Comparison of ENCODE assay signal across 18 cellular contexts in the genomic region with DNA sequence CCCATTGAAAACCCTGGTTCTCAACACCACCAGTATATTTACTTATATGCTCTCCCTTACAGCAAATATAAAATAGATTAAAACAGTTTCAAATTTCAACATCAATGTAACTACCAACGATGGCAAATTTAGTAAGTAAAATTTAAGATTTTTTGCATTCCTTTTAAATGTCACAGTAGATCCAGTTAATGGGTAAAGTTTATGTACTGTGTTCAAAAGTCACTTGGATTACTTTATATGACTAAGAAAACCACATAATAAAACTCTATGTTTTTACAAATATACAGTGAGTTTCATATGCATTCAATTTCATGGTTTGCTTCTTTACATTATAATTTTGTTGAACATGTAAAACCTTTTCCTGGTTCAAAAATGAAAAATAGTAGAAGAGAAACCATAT.
A peak's percentile ranks its signal among the peaks of the same experiment; 100 is the strongest.
DNase-seq lines count a peak whose midpoint lies in the region; ATAC-seq and TF ChIP-seq lines count a peak whose summit lies in the region.
"Had no signal": no experiment of that assay in that cellular context is flagged by ENCODE, and none has a peak within 500 bp of the region (broad histone marks: within the 10 kb centered on the region; RNA-seq: fewer than 3 reads in every experiment).

No MANE protein-coding gene starts in this region.

- 81% methylated on average over 1 of the region's 1 CpG for WGBS in hepatocyte (ENCODE audit: low lambda C conversion rate, missing lambda C conversion rate)

- peak overlapping the region; percentile 23 for H3K4me2 ChIP-seq in skeletal muscle satellite cell (ENCODE audit: low read length)
- no peak overlapping the region for H3K4me2 ChIP-seq in hepatocyte
- H3K4me2 ChIP-seq: BLaER1 had no signal

- H3K4me1 ChIP-seq in adipocyte (ENCODE audit: control insufficient read depth, insufficient read depth, low read length) = no peaks in the 10 kb centered on the region
- peaks cover 24% of the 10 kb centered on the region for H3K4me1 ChIP-seq in skeletal muscle satellite cell (ENCODE audit: control insufficient read depth, insufficient read depth, low read length)
- peaks cover under 1% of the 10 kb centered on the region for H3K4me1 ChIP-seq in hepatocyte (ENCODE audit: insufficient read depth)
- H3K4me1 ChIP-seq in left ventricle myocardium inferior = no peaks in the 10 kb centered on the region
- H3K4me1 ChIP-seq: BLaER1 had no signal

- H3K4me3 ChIP-seq in adipocyte (ENCODE audit: low read length) (no peak overlapping the region), skeletal muscle satellite cell (ENCODE audit: low read length) (no peak overlapping the region), hepatocyte (no peak overlapping the region), left ventricle myocardium inferior (no peak overlapping the region)
- H3K4me3 ChIP-seq: BLaER1, GM23248 had no signal

- no peaks in the 10 kb centered on the region for H3K9me2 ChIP-seq in hepatocyte (replicated peaks; ENCODE audit: insufficient read depth)

- no peak overlapping the region for H2AFZ ChIP-seq in hepatocyte
- H2AFZ ChIP-seq: GM23248 had no signal

- TF ChIP-seq CTCF in hepatocyte (IDR thresholded peaks at IDR 0.05; ENCODE audit: poor library complexity) = no peak
- TF ChIP-seq CTCF in left ventricle myocardium inferior (IDR thresholded peaks at IDR 0.05; ENCODE audit: borderline replicate concordance) = no peak

- no peaks in the 10 kb centered on the region for H4K20me1 ChIP-seq in hepatocyte (ENCODE audit: insufficient read depth, poor library complexity, severe bottlenecking)
- H4K20me1 ChIP-seq: BLaER1 had no signal

- H3K36me3 ChIP-seq in adipocyte (ENCODE audit: control insufficient read depth, insufficient read depth, low read length, severe bottlenecking) (no peaks in the 10 kb centered on the region), skeletal muscle satellite cell (ENCODE audit: insufficient read depth, low read length) (no peaks in the 10 kb centered on the region), hepatocyte (replicated peaks; ENCODE audit: insufficient read depth, low read depth) (no peaks in the 10 kb centered on the region), left ventricle myocardium inferior (no peaks in the 10 kb centered on the region)
- H3K36me3 ChIP-seq: BLaER1 had no signal

- H3K9ac ChIP-seq in adipocyte (ENCODE audit: low read length) = no peak overlapping the region
- H3K9ac ChIP-seq in skeletal muscle satellite cell (ENCODE audit: low read depth, low read length) = no peak overlapping the region
- H3K9ac ChIP-seq: BLaER1, GM23248 had no signal

- no peaks in the 10 kb centered on the region for H3K9me3 ChIP-seq in adipocyte (ENCODE audit: control insufficient read depth, low read length)
- no peaks in the 10 kb centered on the region for H3K9me3 ChIP-seq in skeletal muscle satellite cell (replicated peaks; ENCODE audit: low read length)
- H3K9me3 ChIP-seq in hepatocyte (ENCODE audit: low read depth) = no peaks in the 10 kb centered on the region
- no peaks in the 10 kb centered on the region for H3K9me3 ChIP-seq in left ventricle myocardium inferior (replicated peaks)
- H3K9me3 ChIP-seq: BLaER1 had no signal

- H3K79me2 ChIP-seq in hepatocyte = no peaks in the 10 kb centered on the region

- H3K27me3 ChIP-seq in adipocyte (replicated peaks; ENCODE audit: control insufficient read depth, insufficient read depth, low read length) (no peaks in the 10 kb centered on the region), skeletal muscle satellite cell (ENCODE audit: control insufficient read depth, insufficient read depth, low read length) (no peaks in the 10 kb centered on the region), hepatocyte (no peaks in the 10 kb centered on the region), left ventricle myocardium inferior (ENCODE audit: low read depth) (no peaks in the 10 kb centered on the region)
- H3K27me3 ChIP-seq: BLaER1 had no signal

- ATAC-seq in HG03520 (IDR thresholded peaks at IDR 0.05; ENCODE audit: unreplicated experiment) = no peak
- ATAC-seq: CD8-positive, alpha-beta T cell; HCT116 had no signal

- peak; percentile 18 for DNase-seq in HCEC 1CT
- peak; percentile 42 for DNase-seq in adipocyte (ENCODE audit: low read depth)
- DNase-seq in hepatocyte (ENCODE audit: low spot score) = no peak
- no peak for DNase-seq in left ventricle myocardium inferior
- DNase-seq: Caco-2; CD4-positive, CD25-positive, alpha-beta regulatory T cell; CD8-positive, alpha-beta T cell; DMS153; DND-41; EL; GF-D8; GM23248; H7 had no signal

- intact Hi-C loops in left ventricle myocardium inferior (cut with micrococcal nuclease) = no loop called here

- H3K27ac ChIP-seq in hepatocyte (no peak overlapping the region), left ventricle myocardium inferior (replicated peaks) (no peak overlapping the region)
- H3K27ac ChIP-seq: BLaER1, C4-2B, GM23248 had no signal

Comparison
In these comparisons a context has a peak if more than half of its experiments do, and no peak if none do; other contexts are left out.
1. DNase-seq: peak in HCEC 1CT (single experiment) and adipocyte (single experiment); none in hepatocyte (single experiment) and left ventricle myocardium inferior (single experiment).